20 cellular contexts compared by ENCODE assay signal in genomic region chr6:43848992-43849391, GRCh38.
"Had no signal": no experiment of that assay in that cellular context is flagged by ENCODE, and none has a peak within 500 bp of the region (broad histone marks: within the 10 kb centered on the region; RNA-seq: fewer than 3 reads in every experiment).

No MANE protein-coding gene starts in this region.

- H3K4me3 Mint-ChIP-seq: activated CD4-positive, alpha-beta memory T cell treated with anti-CD3 and anti-CD28 coated beads, Interleukin-2, amount 10 ng/mL, durations not matched to agents 7 days and 5 days; activated CD4-positive, alpha-beta T cell treated with anti-CD3 and anti-CD28 coated beads for 36 hours; activated naive CD8-positive, alpha-beta T cell treated with anti-CD3 and anti-CD28 coated beads, Interleukin-2, amount 10 ng/mL, durations not matched to agents 7 days and 5 days; T-helper 17 cell had no signal

- H3K27me3 ChIP-seq: adrenal gland, breast epithelium had no signal

- H3K4me1 ChIP-seq: adrenal gland, breast epithelium had no signal

- H3K4me3 ChIP-seq: adrenal gland, breast epithelium had no signal

- ATAC-seq: activated CD4-positive, alpha-beta T cell treated with anti-CD3 and anti-CD28 coated beads for 36 hours; T-helper 17 cell had no signal

- H3K36me3 Mint-ChIP-seq: activated naive CD8-positive, alpha-beta T cell treated with anti-CD3 and anti-CD28 coated beads, Interleukin-2, amount 10 ng/mL, durations not matched to agents 7 days and 5 days had no signal

- H3K9me3 Mint-ChIP-seq: activated CD4-positive, alpha-beta memory T cell treated with anti-CD3 and anti-CD28 coated beads, Interleukin-2, amount 10 ng/mL, durations not matched to agents 7 days and 5 days; activated naive CD8-positive, alpha-beta T cell treated with anti-CD3 and anti-CD28 coated beads, Interleukin-2, amount 10 ng/mL, durations not matched to agents 7 days and 5 days had no signal

- H3K4me1 Mint-ChIP-seq: activated CD4-positive, alpha-beta memory T cell treated with anti-CD3 and anti-CD28 coated beads, Interleukin-2, amount 10 ng/mL, durations not matched to agents 7 days and 5 days; activated CD4-positive, alpha-beta T cell treated with anti-CD3 and anti-CD28 coated beads for 36 hours had no signal

- H3K27ac ChIP-seq: adrenal gland, breast epithelium had no signal

- H3K9me3 ChIP-seq: adrenal gland, breast epithelium had no signal

- DNase-seq: activated CD4-positive, alpha-beta memory T cell treated with anti-CD3 and anti-CD28 coated beads, Interleukin-2, amount 10 ng/mL, durations not matched to agents 7 days and 5 days; activated CD4-positive, alpha-beta T cell treated with anti-CD3 and anti-CD28 coated beads for 36 hours; activated CD4-positive, alpha-beta T cell treated with anti-CD3 and anti-CD28 coated beads, Interleukin-2, amount 50 U/mL, for 1 hour; activated naive CD4-positive, alpha-beta T cell treated with anti-CD3 and anti-CD28 coated beads, Interleukin-2, amount 50 U/mL, for 16 hours; activated naive CD8-positive, alpha-beta T cell treated with anti-CD3 and anti-CD28 coated beads, Interleukin-2, amount 10 ng/mL, durations not matched to agents 7 days and 5 days; adrenal gland; anterior cingulate cortex; caudate nucleus; KG1; MV-4-11; NCI-H1092 treated with DMSO at 0.1 percent for 48 hours; NCI-H1417 treated with DMSO at 0.1 percent for 48 hours; NCI-H2029; NCI-H2107; NCI-H226; NCI-H526; SIG-M5; T-helper 17 cell; T-helper 9 cell had no signal

- H3K27ac Mint-ChIP-seq: activated CD4-positive, alpha-beta memory T cell treated with anti-CD3 and anti-CD28 coated beads, Interleukin-2, amount 10 ng/mL, durations not matched to agents 7 days and 5 days; activated CD4-positive, alpha-beta T cell treated with anti-CD3 and anti-CD28 coated beads for 36 hours; activated naive CD8-positive, alpha-beta T cell treated with anti-CD3 and anti-CD28 coated beads, Interleukin-2, amount 10 ng/mL, durations not matched to agents 7 days and 5 days; T-helper 17 cell had no signal

- H3K36me3 ChIP-seq: adrenal gland, breast epithelium had no signal
